Comparison of ENCODE assay signal across 1 cellular context in the genomic region with DNA sequence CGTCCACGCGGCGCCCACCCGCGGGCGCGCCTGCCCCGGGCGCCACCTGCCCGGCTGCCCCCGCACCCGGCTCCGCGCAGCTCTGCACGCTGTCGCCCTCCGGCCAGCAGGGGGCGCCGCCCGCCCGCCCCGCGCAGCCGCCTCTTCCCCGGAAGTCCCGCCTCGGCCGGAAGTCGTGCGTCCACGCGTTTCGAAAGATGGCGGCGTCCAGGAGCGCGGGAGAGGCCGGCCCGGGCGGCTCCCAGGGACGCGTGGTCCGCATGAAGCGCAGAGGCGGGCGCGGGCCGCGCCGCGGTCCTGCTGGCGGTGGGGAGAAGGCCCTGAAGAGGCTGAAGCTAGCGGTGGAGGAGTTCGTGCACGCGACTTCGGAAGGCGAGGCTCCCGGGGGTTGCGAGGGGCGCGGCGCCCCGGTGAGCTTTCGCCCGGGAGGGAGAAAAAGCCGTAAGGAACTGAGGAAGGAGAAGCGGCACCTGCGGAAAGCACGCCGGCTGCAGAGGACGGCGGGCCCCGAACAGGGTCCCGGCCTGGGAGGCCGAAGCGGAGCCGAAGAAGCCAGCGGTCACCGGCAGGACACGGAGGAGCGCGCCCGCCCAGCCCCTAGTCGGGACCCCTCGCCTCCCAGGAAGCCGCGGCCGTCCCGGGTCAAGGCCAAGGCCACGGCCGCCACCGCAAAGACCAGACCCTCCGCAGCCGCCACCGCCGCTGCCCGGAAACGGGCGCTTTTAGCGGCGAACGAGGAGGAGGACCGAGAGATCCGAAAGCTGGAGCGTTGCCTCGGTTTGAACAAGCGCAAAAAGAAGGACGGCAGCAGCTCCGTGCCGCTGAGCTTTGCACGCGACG.
TF ChIP-seq lines count a peak whose summit lies in the region.

A gene with protein sequence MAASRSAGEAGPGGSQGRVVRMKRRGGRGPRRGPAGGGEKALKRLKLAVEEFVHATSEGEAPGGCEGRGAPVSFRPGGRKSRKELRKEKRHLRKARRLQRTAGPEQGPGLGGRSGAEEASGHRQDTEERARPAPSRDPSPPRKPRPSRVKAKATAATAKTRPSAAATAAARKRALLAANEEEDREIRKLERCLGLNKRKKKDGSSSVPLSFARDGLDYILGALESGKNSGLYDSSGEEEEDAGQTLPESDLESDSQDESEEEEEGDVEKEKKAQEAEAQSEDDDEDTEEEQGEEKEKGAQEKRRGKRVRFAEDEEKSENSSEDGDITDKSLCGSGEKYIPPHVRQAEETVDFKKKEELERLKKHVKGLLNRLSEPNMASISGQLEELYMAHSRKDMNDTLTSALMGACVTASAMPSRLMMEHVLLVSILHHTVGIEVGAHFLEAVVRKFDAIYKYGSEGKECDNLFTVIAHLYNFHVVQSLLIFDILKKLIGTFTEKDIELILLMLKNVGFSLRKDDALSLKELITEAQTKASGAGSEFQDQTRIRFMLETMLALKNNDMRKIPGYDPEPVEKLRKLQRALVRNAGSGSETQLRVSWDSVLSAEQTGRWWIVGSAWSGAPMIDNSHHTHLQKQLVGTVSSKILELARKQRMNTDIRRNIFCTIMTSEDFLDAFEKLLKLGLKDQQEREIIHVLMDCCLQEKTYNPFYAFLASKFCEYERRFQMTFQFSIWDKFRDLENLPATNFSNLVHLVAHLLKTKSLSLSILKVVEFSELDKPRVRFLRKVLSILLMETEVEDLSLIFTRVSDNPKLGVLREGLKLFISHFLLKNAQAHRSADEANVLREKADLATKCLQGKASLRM (plus strand): TSS at position 172 of the 840 bp plus-strand sequence. CDS start 26 bp downstream, at position 198.

TF ChIP-seq in HepG2, 621 proteins besides CTCF, POLR2A, EP300 and RAD21 (continued from another document and continues in another):
- TF ChIP-seq, protein P1, sequence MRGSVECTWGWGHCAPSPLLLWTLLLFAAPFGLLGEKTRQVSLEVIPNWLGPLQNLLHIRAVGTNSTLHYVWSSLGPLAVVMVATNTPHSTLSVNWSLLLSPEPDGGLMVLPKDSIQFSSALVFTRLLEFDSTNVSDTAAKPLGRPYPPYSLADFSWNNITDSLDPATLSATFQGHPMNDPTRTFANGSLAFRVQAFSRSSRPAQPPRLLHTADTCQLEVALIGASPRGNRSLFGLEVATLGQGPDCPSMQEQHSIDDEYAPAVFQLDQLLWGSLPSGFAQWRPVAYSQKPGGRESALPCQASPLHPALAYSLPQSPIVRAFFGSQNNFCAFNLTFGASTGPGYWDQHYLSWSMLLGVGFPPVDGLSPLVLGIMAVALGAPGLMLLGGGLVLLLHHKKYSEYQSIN (CRISPR knock-in tag; IDR thresholded peaks at IDR 0.05; ENCODE audit: borderline replicate concordance), result no peak
- TF ChIP-seq ZNF430 (CRISPR knock-in tag; IDR thresholded peaks at IDR 0.05) (peak; percentile 83), ATF7-NPFF (CRISPR knock-in tag; IDR thresholded peaks at IDR 0.05; ENCODE audit: low read depth) (peak; percentile 97), HNRNPL (IDR thresholded peaks at IDR 0.05; ENCODE audit: low read depth, low read length) (0 out of 2 replicates have a peak, but pooled peaks have one; percentile 31), ZKSCAN5 (CRISPR knock-in tag; IDR thresholded peaks at IDR 0.05) (no peak), ESRRA (CRISPR knock-in tag; IDR thresholded peaks at IDR 0.05; ENCODE audit: low read depth) (no peak; the same call in 1 of the 2 replicates), HOXA5 (CRISPR knock-in tag; IDR thresholded peaks at IDR 0.05) (peak; percentile 68; the same call in 1 of the 2 replicates), ZNF619 (CRISPR knock-in tag; IDR thresholded peaks at IDR 0.05) (no peak), HDAC2 (CRISPR knock-in tag; IDR thresholded peaks at IDR 0.05) (peak; percentile 39; the same call in 1 of the 2 replicates), ZFAT (CRISPR knock-in tag; conservative IDR thresholded peaks at IDR 0.05) (no peak), ZBTB1 (CRISPR knock-in tag; IDR thresholded peaks at IDR 0.05; ENCODE audit: borderline replicate concordance) (no peak), SMAD9 (CRISPR knock-in tag; IDR thresholded peaks at IDR 0.05) (0 out of 2 replicates have a peak, but pooled peaks have one; percentile 25), BCL6 (CRISPR knock-in tag; IDR thresholded peaks at IDR 0.05) (peak; percentile 78), SOX13 (IDR thresholded peaks at IDR 0.05) (no peak), SOX13 (CRISPR knock-in tag; conservative IDR thresholded peaks at IDR 0.05 in 1 of 2, IDR thresholded peaks at IDR 0.05 in 1 of 2) (peak in 1 of 2 experiments; percentile 56; a peak in 1 of 4 replicates), RXRA (CRISPR knock-in tag; IDR thresholded peaks at IDR 0.05) (peak; percentile 94), ZNF709 (CRISPR knock-in tag; IDR thresholded peaks at IDR 0.05) (peak; percentile 70; the same call in 1 of the 2 replicates), RNF2 (conservative IDR thresholded peaks at IDR 0.05; ENCODE audit: low read depth) (peak; percentile 93), HOXA3 (CRISPR knock-in tag; IDR thresholded peaks at IDR 0.05) (peak; percentile 63; the same call in 1 of the 2 replicates), HMG20B (CRISPR knock-in tag; conservative IDR thresholded peaks at IDR 0.05) (no peak)
- TF ChIP-seq, protein P2, sequence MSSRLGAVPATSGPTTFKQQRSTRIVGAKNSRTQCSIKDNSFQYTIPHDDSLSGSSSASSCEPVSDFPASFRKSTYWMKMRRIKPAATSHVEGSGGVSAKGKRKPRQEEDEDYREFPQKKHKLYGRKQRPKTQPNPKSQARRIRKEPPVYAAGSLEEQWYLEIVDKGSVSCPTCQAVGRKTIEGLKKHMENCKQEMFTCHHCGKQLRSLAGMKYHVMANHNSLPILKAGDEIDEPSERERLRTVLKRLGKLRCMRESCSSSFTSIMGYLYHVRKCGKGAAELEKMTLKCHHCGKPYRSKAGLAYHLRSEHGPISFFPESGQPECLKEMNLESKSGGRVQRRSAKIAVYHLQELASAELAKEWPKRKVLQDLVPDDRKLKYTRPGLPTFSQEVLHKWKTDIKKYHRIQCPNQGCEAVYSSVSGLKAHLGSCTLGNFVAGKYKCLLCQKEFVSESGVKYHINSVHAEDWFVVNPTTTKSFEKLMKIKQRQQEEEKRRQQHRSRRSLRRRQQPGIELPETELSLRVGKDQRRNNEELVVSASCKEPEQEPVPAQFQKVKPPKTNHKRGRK (CRISPR knock-in tag; IDR thresholded peaks at IDR 0.05), result no peak
- TF ChIP-seq, protein P3, sequence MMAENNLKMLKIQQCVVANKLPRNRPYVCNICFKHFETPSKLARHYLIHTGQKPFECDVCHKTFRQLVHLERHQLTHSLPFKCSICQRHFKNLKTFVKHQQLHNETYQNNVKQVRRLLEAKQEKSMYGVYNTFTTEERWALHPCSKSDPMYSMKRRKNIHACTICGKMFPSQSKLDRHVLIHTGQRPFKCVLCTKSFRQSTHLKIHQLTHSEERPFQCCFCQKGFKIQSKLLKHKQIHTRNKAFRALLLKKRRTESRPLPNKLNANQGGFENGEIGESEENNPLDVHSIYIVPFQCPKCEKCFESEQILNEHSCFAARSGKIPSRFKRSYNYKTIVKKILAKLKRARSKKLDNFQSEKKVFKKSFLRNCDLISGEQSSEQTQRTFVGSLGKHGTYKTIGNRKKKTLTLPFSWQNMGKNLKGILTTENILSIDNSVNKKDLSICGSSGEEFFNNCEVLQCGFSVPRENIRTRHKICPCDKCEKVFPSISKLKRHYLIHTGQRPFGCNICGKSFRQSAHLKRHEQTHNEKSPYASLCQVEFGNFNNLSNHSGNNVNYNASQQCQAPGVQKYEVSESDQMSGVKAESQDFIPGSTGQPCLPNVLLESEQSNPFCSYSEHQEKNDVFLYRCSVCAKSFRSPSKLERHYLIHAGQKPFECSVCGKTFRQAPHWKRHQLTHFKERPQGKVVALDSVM (CRISPR knock-in tag; IDR thresholded peaks at IDR 0.05), result no peak
- TF ChIP-seq, protein P4, sequence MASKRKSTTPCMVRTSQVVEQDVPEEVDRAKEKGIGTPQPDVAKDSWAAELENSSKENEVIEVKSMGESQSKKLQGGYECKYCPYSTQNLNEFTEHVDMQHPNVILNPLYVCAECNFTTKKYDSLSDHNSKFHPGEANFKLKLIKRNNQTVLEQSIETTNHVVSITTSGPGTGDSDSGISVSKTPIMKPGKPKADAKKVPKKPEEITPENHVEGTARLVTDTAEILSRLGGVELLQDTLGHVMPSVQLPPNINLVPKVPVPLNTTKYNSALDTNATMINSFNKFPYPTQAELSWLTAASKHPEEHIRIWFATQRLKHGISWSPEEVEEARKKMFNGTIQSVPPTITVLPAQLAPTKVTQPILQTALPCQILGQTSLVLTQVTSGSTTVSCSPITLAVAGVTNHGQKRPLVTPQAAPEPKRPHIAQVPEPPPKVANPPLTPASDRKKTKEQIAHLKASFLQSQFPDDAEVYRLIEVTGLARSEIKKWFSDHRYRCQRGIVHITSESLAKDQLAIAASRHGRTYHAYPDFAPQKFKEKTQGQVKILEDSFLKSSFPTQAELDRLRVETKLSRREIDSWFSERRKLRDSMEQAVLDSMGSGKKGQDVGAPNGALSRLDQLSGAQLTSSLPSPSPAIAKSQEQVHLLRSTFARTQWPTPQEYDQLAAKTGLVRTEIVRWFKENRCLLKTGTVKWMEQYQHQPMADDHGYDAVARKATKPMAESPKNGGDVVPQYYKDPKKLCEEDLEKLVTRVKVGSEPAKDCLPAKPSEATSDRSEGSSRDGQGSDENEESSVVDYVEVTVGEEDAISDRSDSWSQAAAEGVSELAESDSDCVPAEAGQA (IDR thresholded peaks at IDR 0.05; ENCODE audit: low read depth), result no peak; the same call in 1 of the 2 replicates
- TF ChIP-seq, protein P4 (CRISPR knock-in tag; IDR thresholded peaks at IDR 0.05; ENCODE audit: borderline replicate concordance), result no peak; the same call in 1 of the 2 replicates
- TF ChIP-seq, protein P5, sequence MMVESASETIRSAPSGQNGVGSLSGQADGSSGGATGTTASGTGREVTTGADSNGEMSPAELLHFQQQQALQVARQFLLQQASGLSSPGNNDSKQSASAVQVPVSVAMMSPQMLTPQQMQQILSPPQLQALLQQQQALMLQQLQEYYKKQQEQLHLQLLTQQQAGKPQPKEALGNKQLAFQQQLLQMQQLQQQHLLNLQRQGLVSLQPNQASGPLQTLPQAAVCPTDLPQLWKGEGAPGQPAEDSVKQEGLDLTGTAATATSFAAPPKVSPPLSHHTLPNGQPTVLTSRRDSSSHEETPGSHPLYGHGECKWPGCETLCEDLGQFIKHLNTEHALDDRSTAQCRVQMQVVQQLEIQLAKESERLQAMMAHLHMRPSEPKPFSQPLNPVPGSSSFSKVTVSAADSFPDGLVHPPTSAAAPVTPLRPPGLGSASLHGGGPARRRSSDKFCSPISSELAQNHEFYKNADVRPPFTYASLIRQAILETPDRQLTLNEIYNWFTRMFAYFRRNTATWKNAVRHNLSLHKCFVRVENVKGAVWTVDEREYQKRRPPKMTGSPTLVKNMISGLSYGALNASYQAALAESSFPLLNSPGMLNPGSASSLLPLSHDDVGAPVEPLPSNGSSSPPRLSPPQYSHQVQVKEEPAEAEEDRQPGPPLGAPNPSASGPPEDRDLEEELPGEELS (CRISPR knock-in tag; IDR thresholded peaks at IDR 0.05), result no peak
- TF ChIP-seq, protein P6, sequence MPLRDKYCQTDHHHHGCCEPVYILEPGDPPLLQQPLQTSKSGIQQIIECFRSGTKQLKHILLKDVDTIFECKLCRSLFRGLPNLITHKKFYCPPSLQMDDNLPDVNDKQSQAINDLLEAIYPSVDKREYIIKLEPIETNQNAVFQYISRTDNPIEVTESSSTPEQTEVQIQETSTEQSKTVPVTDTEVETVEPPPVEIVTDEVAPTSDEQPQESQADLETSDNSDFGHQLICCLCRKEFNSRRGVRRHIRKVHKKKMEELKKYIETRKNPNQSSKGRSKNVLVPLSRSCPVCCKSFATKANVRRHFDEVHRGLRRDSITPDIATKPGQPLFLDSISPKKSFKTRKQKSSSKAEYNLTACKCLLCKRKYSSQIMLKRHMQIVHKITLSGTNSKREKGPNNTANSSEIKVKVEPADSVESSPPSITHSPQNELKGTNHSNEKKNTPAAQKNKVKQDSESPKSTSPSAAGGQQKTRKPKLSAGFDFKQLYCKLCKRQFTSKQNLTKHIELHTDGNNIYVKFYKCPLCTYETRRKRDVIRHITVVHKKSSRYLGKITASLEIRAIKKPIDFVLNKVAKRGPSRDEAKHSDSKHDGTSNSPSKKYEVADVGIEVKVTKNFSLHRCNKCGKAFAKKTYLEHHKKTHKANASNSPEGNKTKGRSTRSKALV (CRISPR knock-in tag; IDR thresholded peaks at IDR 0.05), result peak; percentile 34; the same call in 1 of the 2 replicates
- TF ChIP-seq, protein P7, sequence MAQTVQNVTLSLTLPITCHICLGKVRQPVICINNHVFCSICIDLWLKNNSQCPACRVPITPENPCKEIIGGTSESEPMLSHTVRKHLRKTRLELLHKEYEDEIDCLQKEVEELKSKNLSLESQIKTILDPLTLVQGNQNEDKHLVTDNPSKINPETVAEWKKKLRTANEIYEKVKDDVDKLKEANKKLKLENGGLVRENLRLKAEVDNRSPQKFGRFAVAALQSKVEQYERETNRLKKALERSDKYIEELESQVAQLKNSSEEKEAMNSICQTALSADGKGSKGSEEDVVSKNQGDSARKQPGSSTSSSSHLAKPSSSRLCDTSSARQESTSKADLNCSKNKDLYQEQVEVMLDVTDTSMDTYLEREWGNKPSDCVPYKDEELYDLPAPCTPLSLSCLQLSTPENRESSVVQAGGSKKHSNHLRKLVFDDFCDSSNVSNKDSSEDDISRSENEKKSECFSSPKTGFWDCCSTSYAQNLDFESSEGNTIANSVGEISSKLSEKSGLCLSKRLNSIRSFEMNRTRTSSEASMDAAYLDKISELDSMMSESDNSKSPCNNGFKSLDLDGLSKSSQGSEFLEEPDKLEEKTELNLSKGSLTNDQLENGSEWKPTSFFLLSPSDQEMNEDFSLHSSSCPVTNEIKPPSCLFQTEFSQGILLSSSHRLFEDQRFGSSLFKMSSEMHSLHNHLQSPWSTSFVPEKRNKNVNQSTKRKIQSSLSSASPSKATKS (CRISPR knock-in tag; IDR thresholded peaks at IDR 0.05), result no peak
- TF ChIP-seq, protein P8, sequence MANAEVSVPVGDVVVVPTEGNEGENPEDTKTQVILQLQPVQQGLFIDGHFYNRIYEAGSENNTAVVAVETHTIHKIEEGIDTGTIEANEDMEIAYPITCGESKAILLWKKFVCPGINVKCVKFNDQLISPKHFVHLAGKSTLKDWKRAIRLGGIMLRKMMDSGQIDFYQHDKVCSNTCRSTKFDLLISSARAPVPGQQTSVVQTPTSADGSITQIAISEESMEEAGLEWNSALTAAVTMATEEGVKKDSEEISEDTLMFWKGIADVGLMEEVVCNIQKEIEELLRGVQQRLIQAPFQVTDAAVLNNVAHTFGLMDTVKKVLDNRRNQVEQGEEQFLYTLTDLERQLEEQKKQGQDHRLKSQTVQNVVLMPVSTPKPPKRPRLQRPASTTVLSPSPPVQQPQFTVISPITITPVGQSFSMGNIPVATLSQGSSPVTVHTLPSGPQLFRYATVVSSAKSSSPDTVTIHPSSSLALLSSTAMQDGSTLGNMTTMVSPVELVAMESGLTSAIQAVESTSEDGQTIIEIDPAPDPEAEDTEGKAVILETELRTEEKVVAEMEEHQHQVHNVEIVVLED (CRISPR knock-in tag; IDR thresholded peaks at IDR 0.05; ENCODE audit: borderline replicate concordance), result peak; percentile 89
